Comparison of ENCODE assay signal across 9 cellular contexts in genomic region chr4:145679991-145680455, GRCh38. TPM values are rescaled to one million over a fixed set of nuclear protein-coding genes. Genes with fewer than 3 reads are reported as not detected.
DNase-seq lines count a peak whose midpoint lies in the region; ATAC-seq lines count a peak whose summit lies in the region.
"Had no signal": no experiment of that assay in that cellular context is flagged by ENCODE, and none has a peak within 500 bp of the region (broad histone marks: within the 10 kb centered on the region; RNA-seq: fewer than 3 reads in every experiment).

Gene C4orf51, plus strand, starts transcription at chr4:145680146. Its CDS starts 58 bp downstream, at chr4:145680204.

- 25 to 31% methylated on average over 6 of the region's 6 CpGs for WGBS in GM23248 (ENCODE audit: low coverage in 1 of 2, low lambda C conversion rate in 2 of 2, missing lambda C conversion rate in 2 of 2), 2 experiments

- peak within 1 kb of the TSS; percentile 73 for H3K4me2 ChIP-seq in GM23248 (ENCODE audit: unreplicated experiment)

- ATAC-seq in natural killer cell treated with Interleukin-12 subunit alpha and Interleukin-12 subunit beta and Interleukin-15 and Interleukin-18, amount 100 ng/mL, for 72 hours, result no peak

- H3K79me2 ChIP-seq in GM23248 (ENCODE audit: insufficient read depth), result no peaks in the 10 kb centered on the region

- no peak within 1 kb of the TSS for H3K27ac Mint-ChIP-seq in natural killer cell treated with Interleukin-12 subunit alpha and Interleukin-12 subunit beta and Interleukin-15 and Interleukin-18, amount 100 ng/mL, for 72 hours
- H3K27ac Mint-ChIP-seq: activated naive CD8-positive, alpha-beta T cell treated with anti-CD3 and anti-CD28 coated beads, Interleukin-2, amount 50 U/mL, for 24 hours had no signal

- no peak within 1 kb of the TSS for H3K4me3 ChIP-seq in GM23248

- H3K27me3 ChIP-seq in GM23248 (replicated peaks; ENCODE audit: insufficient read depth), result no peaks in the 10 kb centered on the region

- no peaks in the 10 kb centered on the region for H3K4me1 Mint-ChIP-seq in natural killer cell treated with Interleukin-12 subunit alpha and Interleukin-12 subunit beta and Interleukin-15 and Interleukin-18, amount 100 ng/mL, for 72 hours (ENCODE audit: low read depth in 2 of 2)
- H3K4me1 Mint-ChIP-seq: activated naive CD8-positive, alpha-beta T cell treated with anti-CD3 and anti-CD28 coated beads, Interleukin-2, amount 50 U/mL, for 24 hours had no signal

- in situ Hi-C loops in GM23248 (cut with MboI), result no loop called here

- H3K4me1 ChIP-seq in GM23248 (ENCODE audit: insufficient read depth), result peaks cover 29% of the 10 kb centered on the region

- no peaks in the 10 kb centered on the region for H3K9me3 Mint-ChIP-seq in natural killer cell treated with Interleukin-12 subunit alpha and Interleukin-12 subunit beta and Interleukin-15 and Interleukin-18, amount 100 ng/mL, for 72 hours
- H3K9me3 Mint-ChIP-seq: activated naive CD8-positive, alpha-beta T cell treated with anti-CD3 and anti-CD28 coated beads, Interleukin-2, amount 50 U/mL, for 24 hours had no signal

- H3K36me3 Mint-ChIP-seq in natural killer cell treated with Interleukin-12 subunit alpha and Interleukin-12 subunit beta and Interleukin-15 and Interleukin-18, amount 100 ng/mL, for 72 hours, result no peaks in the 10 kb centered on the region

- no peaks in the 10 kb centered on the region for H3K36me3 ChIP-seq in GM23248 (ENCODE audit: low read depth)

- peaks cover 9 to 23% of the 10 kb centered on the region in 2 donors for H3K27me3 Mint-ChIP-seq in natural killer cell treated with Interleukin-12 subunit alpha and Interleukin-12 subunit beta and Interleukin-15 and Interleukin-18, amount 100 ng/mL, for 72 hours

- peak within 1 kb of the TSS; percentile 86 for H3K27ac ChIP-seq in GM23248

- H2AFZ ChIP-seq in GM23248, result peak within 1 kb of the TSS; percentile 61

- H3F3A ChIP-seq in GM23248 (ENCODE audit: insufficient read depth), result peaks cover 15% of the 10 kb centered on the region

- H3K9ac ChIP-seq in GM23248, result peak within 1 kb of the TSS; percentile 52

- no peaks in the 10 kb centered on the region for H3K9me3 ChIP-seq in GM23248 (ENCODE audit: low read depth)

- no peaks in the 10 kb centered on the region for H3K9me2 ChIP-seq in GM23248 (ENCODE audit: insufficient read depth)

- no peak within 1 kb of the TSS for H3K4me3 Mint-ChIP-seq in natural killer cell treated with Interleukin-12 subunit alpha and Interleukin-12 subunit beta and Interleukin-15 and Interleukin-18, amount 100 ng/mL, for 72 hours
- H3K4me3 Mint-ChIP-seq: activated naive CD8-positive, alpha-beta T cell treated with anti-CD3 and anti-CD28 coated beads, Interleukin-2, amount 50 U/mL, for 24 hours had no signal

- peak; percentile 70 for DNase-seq in GM23248
- DNase-seq in SHP77 (lab: John Stamatoyannopoulos, UW), result peak; percentile 22 to 29
- peak; percentile 73 for DNase-seq in glomerular endothelial cell (ENCODE audit: extremely low read depth, low read depth, low spot score)
- DNase-seq in renal cortical epithelial cell (ENCODE audit: low read depth), result peak; percentile 96
- no peak for DNase-seq in natural killer cell treated with Interleukin-12 subunit alpha and Interleukin-12 subunit beta and Interleukin-15 and Interleukin-18, amount 100 ng/mL, for 72 hours (ENCODE audit: low spot score)
- no peak for DNase-seq in midbrain (lab: John Stamatoyannopoulos, UW)
- DNase-seq in NCI-H2227 treated with DMSO at 0.1 percent for 48 hours (lab: John Stamatoyannopoulos, UW), result no peak
- no peak for DNase-seq in central memory CD4-positive, alpha-beta T cell
- DNase-seq: activated naive CD8-positive, alpha-beta T cell treated with anti-CD3 and anti-CD28 coated beads, Interleukin-2, amount 50 U/mL, for 24 hours had no signal

- no peaks in the 10 kb centered on the region for H4K20me1 ChIP-seq in GM23248 (ENCODE audit: insufficient read depth)

RNA-seq across cellular contexts. Expression of gene C4orf51, which starts in this region (rescaled TPM):
- total RNA-seq in GM23248 (2014; rRNA removed; shearing (Covaris generic)), result not detected in 2 replicates
- polyA plus RNA-seq in GM23248 (2016; fragmentation: Nextera tagmentation; extraction: Ambion mirVana), result not detected in 2 replicates
- total RNA-seq in glomerular endothelial cell (not detected in 2 replicates), renal cortical epithelial cell (not detected in 2 replicates)
- total RNA-seq in natural killer cell treated with Interleukin-12 subunit alpha and Interleukin-12 subunit beta and Interleukin-15 and Interleukin-18, amount 100 ng/mL, for 72 hours, result not detected

Comparison
In these comparisons a context has a peak if more than half of its experiments do, and no peak if none do; other contexts are left out.
1. Peak in DNase-seq, H3K27ac ChIP-seq, H3K9ac ChIP-seq and H3K4me2 ChIP-seq in GM23248; RNA of the gene not detected or under 1 TPM.
2. Peak in DNase-seq in glomerular endothelial cell; RNA of the gene not detected or under 1 TPM.
3. Peak in DNase-seq in renal cortical epithelial cell; RNA of the gene not detected or under 1 TPM.
4. DNase-seq: peak in SHP77 (2 of 2); none in natural killer cell treated with Interleukin-12 subunit alpha and Interleukin-12 subunit beta and Interleukin-15 and Interleukin-18, amount 100 ng/mL, for 72 hours (single experiment), midbrain (single experiment), NCI-H2227 treated with DMSO at 0.1 percent for 48 hours (single experiment) and central memory CD4-positive, alpha-beta T cell (single experiment).